Comparison of ENCODE assay signal across 10 cellular contexts in the genomic region with DNA sequence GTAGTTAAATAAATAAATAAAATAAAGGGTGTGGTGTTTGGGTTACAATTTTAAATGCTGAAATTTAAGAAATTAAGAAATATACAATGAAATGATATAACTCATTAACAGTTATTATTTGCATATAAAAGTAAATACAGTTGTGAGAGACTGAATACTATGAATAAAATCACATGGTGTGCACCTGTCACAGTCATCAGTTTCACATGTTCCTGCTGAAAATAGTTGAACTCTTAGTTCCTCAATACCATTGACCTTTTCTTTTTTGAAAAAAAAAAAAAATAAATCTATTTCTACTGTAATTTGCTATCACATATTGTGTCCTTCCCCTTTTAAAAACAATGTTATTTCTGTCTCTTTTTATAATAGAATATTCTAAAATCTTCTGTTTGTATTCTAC.
DNase-seq lines count a peak whose midpoint lies in the region; ATAC-seq and TF ChIP-seq lines count a peak whose summit lies in the region.
"Had no signal": no experiment of that assay in that cellular context is flagged by ENCODE, and none has a peak within 500 bp of the region (broad histone marks: within the 10 kb centered on the region; RNA-seq: fewer than 3 reads in every experiment).

No MANE protein-coding gene starts in this region.

- intact Hi-C loops in psoas muscle (cut with DNase I) (no loop called here), Right ventricle myocardium superior (cut with DNase I) (no loop called here)

- TF ChIP-seq CTCF in psoas muscle (IDR thresholded peaks at IDR 0.05), result no peak

- no peak overlapping the region for H3K27ac ChIP-seq in psoas muscle
- H3K27ac ChIP-seq: RWPE1 had no signal

- peaks cover 5% of the 10 kb centered on the region for H3K4me1 ChIP-seq in psoas muscle

- DNase-seq in RPMI8226 (peak; percentile 58), nucleus accumbens (lab: John Stamatoyannopoulos, UW) (no peak), NCI-H1694 (lab: John Stamatoyannopoulos, UW) (no peak), psoas muscle (no peak), Right ventricle myocardium superior (no peak)

- no peaks in the 10 kb centered on the region for H3K36me3 ChIP-seq in psoas muscle (ENCODE audit: insufficient read depth in 1 of 2, low read depth in 1 of 2)

- H3K4me3 ChIP-seq in psoas muscle, result no peak overlapping the region
- H3K4me3 ChIP-seq: smooth muscle cell had no signal

- no peaks in the 10 kb centered on the region for H3K9me3 ChIP-seq in psoas muscle

- ATAC-seq in GM18519 (IDR thresholded peaks at IDR 0.05; ENCODE audit: low FRiP score, unreplicated experiment) (peak; percentile 56), GM21515 (IDR thresholded peaks at IDR 0.05; ENCODE audit: unreplicated experiment) (peak; percentile 70), HG03039 (IDR thresholded peaks at IDR 0.05; ENCODE audit: unreplicated experiment) (peak; percentile 53), psoas muscle (no peak), Right ventricle myocardium superior (ENCODE audit: poor library complexity) (no peak)

- H3K27me3 ChIP-seq in psoas muscle (ENCODE audit: insufficient read depth in 3 of 3, low read length in 2 of 3), result no peaks in the 10 kb centered on the region

Comparison
In these comparisons a context has a peak if more than half of its experiments do, and no peak if none do; other contexts are left out.
1. ATAC-seq: peak in GM18519 (single experiment), GM21515 (single experiment) and HG03039 (single experiment); none in psoas muscle (0 of 4) and Right ventricle myocardium superior (single experiment).